ENCODE assay signal across 1 cellular context in the genomic region with DNA sequence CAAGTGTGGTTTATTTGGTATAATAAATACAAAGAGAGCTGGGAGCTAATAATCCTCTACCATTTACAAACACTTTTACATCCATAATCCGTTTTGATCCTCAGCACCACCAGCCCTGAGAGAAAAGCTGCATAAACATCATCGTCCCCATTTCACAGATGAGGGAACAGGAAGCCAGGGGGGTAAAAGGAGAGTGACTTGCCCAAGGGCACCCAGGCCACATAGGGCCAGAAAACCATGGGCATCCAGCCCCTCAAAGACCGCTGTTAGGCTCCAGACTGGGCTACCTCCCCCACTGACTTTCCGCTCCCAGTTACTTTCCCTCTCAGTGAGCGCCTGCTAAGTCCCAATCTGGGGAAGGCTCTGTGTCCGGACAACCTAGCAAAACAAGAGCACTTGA.
A peak's percentile ranks its signal among the peaks of the same experiment; 100 is the strongest.
TF ChIP-seq lines count a peak whose summit lies in the region.

No MANE protein-coding gene starts in this region.

TF ChIP-seq in HepG2, 621 proteins besides CTCF, POLR2A, EP300 and RAD21:
- TF ChIP-seq ZNF629 (CRISPR knock-in tag; conservative IDR thresholded peaks at IDR 0.05): peak; percentile 70; the same call in 1 of the 2 replicates
- TF ChIP-seq ZNF292 (CRISPR knock-in tag; IDR thresholded peaks at IDR 0.05; ENCODE audit: borderline replicate concordance, low read depth): no peak
